19 cellular contexts compared by ENCODE assay signal in genomic region chr6:148935705-148936306, GRCh38.
DNase-seq lines count a peak whose midpoint lies in the region; ATAC-seq and TF ChIP-seq lines count a peak whose summit lies in the region.
"Had no signal": no experiment of that assay in that cellular context is flagged by ENCODE, and none has a peak within 500 bp of the region (broad histone marks: within the 10 kb centered on the region; RNA-seq: fewer than 3 reads in every experiment).

No MANE protein-coding gene starts in this region.

- H3K9ac ChIP-seq in neural progenitor cell = no peak overlapping the region

- H3K27ac Mint-ChIP-seq in neural progenitor cell (peak overlapping the region; percentile 1), mesothelial cell of epicardium (no peak overlapping the region)
- H3K27ac Mint-ChIP-seq: CD14-positive monocyte; naive thymus-derived CD4-positive, alpha-beta T cell; stimulated activated naive CD8-positive, alpha-beta T cell treated with anti-CD3 and anti-CD28 coated beads, Interleukin-15, Interleukin-2, amounts not matched to agents 100 ng/mL and 50 ng/mL, for 24 hours had no signal

- DNase-seq in EL (peak; percentile 74), RPMI7951 (ENCODE audit: low read depth) (peak; percentile 75), epithelial cell of esophagus (ENCODE audit: low read depth) (peak; percentile 87), neural progenitor cell (ENCODE audit: low spot score) (peak; percentile 14), HAP-1 (ENCODE audit: low spot score in 2 of 2) (no peak), mesothelial cell of epicardium (ENCODE audit: low spot score in 2 of 2, unreplicated experiment in 2 of 2) (no peak), iPS-NIHi7 (ENCODE audit: extremely low spot score) (no peak)
- DNase-seq: activated CD4-positive, alpha-beta T cell treated with anti-CD3 and anti-CD28 coated beads for 4 hours; activated T-cell treated with anti-CD3 and anti-CD28 coated beads, Interleukin-2, amount 50 U/mL, for 48 hours; anterior cingulate cortex; effector CD4-positive, alpha-beta T cell; naive thymus-derived CD4-positive, alpha-beta T cell; NCI-H1048; NCI-H345; right lobe of liver had no signal

- TF ChIP-seq CTCF in epithelial cell of esophagus (IDR thresholded peaks at IDR 0.05; ENCODE audit: insufficient read depth, low read depth, low read length, missing control alignments) = no peak
- no peak for TF ChIP-seq CTCF in neural progenitor cell (IDR thresholded peaks at IDR 0.05)
- TF ChIP-seq CTCF in mesothelial cell of epicardium (IDR thresholded peaks at IDR 0.05; ENCODE audit: unreplicated experiment) = no peak

- H2AFZ ChIP-seq in neural progenitor cell (replicated peaks) = no peak overlapping the region

- H3K36me3 ChIP-seq in neural progenitor cell = no peaks in the 10 kb centered on the region
- H3K36me3 ChIP-seq in HAP-1 (replicated peaks) = no peaks in the 10 kb centered on the region
- H3K36me3 ChIP-seq: right lobe of liver had no signal

- in situ Hi-C loops in HAP-1 (cut with MboI; ENCODE audit: low sequenced_read_pairs) = no loop called here

- no peak overlapping the region for H3K4me3 ChIP-seq in epithelial cell of esophagus (ENCODE audit: low read length)
- no peak overlapping the region for H3K4me3 ChIP-seq in neural progenitor cell
- no peak overlapping the region for H3K4me3 ChIP-seq in HAP-1
- H3K4me3 ChIP-seq: right lobe of liver had no signal

- H3K4me1 Mint-ChIP-seq in neural progenitor cell (peaks cover 11% of the 10 kb centered on the region), mesothelial cell of epicardium (peaks cover 17% of the 10 kb centered on the region)
- H3K4me1 Mint-ChIP-seq: CD14-positive monocyte; naive thymus-derived CD4-positive, alpha-beta T cell had no signal

- H3K27me3 ChIP-seq in neural progenitor cell (no peaks in the 10 kb centered on the region), HAP-1 (ENCODE audit: low read depth) (no peaks in the 10 kb centered on the region)
- H3K27me3 ChIP-seq: right lobe of liver had no signal

- H4K20me1 ChIP-seq in neural progenitor cell (ENCODE audit: low read depth) = peaks cover 23% of the 10 kb centered on the region

- H3K9me3 Mint-ChIP-seq in neural progenitor cell (no peaks in the 10 kb centered on the region), mesothelial cell of epicardium (no peaks in the 10 kb centered on the region)
- H3K9me3 Mint-ChIP-seq: naive thymus-derived CD4-positive, alpha-beta T cell; stimulated activated naive CD8-positive, alpha-beta T cell treated with anti-CD3 and anti-CD28 coated beads, Interleukin-15, Interleukin-2, amounts not matched to agents 100 ng/mL and 50 ng/mL, for 24 hours had no signal

- no peak overlapping the region for H3K4me2 ChIP-seq in neural progenitor cell

- H3K27me3 Mint-ChIP-seq in neural progenitor cell (ENCODE audit: insufficient read depth, low read depth) (no peaks in the 10 kb centered on the region), mesothelial cell of epicardium (ENCODE audit: low read depth) (no peaks in the 10 kb centered on the region)

- peaks cover 3% of the 10 kb centered on the region for H3K36me3 Mint-ChIP-seq in neural progenitor cell
- no peaks in the 10 kb centered on the region for H3K36me3 Mint-ChIP-seq in mesothelial cell of epicardium
- H3K36me3 Mint-ChIP-seq: CD14-positive monocyte; naive thymus-derived CD4-positive, alpha-beta T cell had no signal

- H3F3A ChIP-seq in neural progenitor cell (ENCODE audit: low read depth) = no peaks in the 10 kb centered on the region

- no peaks in the 10 kb centered on the region for H3K9me3 ChIP-seq in neural progenitor cell (ENCODE audit: low read depth)
- H3K9me3 ChIP-seq in HAP-1 = no peaks in the 10 kb centered on the region
- H3K9me3 ChIP-seq: right lobe of liver had no signal

- no peak for ATAC-seq in HG03565 (IDR thresholded peaks at IDR 0.05; ENCODE audit: unreplicated experiment)
- ATAC-seq: HCT116; naive thymus-derived CD4-positive, alpha-beta T cell; right lobe of liver had no signal

- peaks cover 14% of the 10 kb centered on the region for H3K4me1 ChIP-seq in neural progenitor cell
- no peaks in the 10 kb centered on the region for H3K4me1 ChIP-seq in HAP-1
- H3K4me1 ChIP-seq: right lobe of liver had no signal

- no peak overlapping the region for H3K4me3 Mint-ChIP-seq in neural progenitor cell
- H3K4me3 Mint-ChIP-seq in mesothelial cell of epicardium = no peak overlapping the region
- H3K4me3 Mint-ChIP-seq: CD14-positive monocyte; naive thymus-derived CD4-positive, alpha-beta T cell; stimulated activated naive CD8-positive, alpha-beta T cell treated with anti-CD3 and anti-CD28 coated beads, Interleukin-15, Interleukin-2, amounts not matched to agents 100 ng/mL and 50 ng/mL, for 24 hours had no signal

- no peak overlapping the region for H3K27ac ChIP-seq in neural progenitor cell
- H3K27ac ChIP-seq: right lobe of liver had no signal

- peaks cover 31% of the 10 kb centered on the region for H3K79me2 ChIP-seq in neural progenitor cell (ENCODE audit: low read depth)

Comparison
In these comparisons a context has a peak if more than half of its experiments do, and no peak if none do; other contexts are left out.
1. DNase-seq: peak in EL (single experiment), RPMI7951 (single experiment), epithelial cell of esophagus (single experiment) and neural progenitor cell (single experiment); none in HAP-1 (0 of 2), mesothelial cell of epicardium (0 of 2) and iPS-NIHi7 (single experiment).